Comparison of ENCODE assay signal across 10 cellular contexts in genomic region chr7:116230191-116231005, GRCh38. TPM values are rescaled to one million over a fixed set of nuclear protein-coding genes. Genes with fewer than 3 reads are reported as not detected.
DNase-seq lines count a peak whose midpoint lies in the region; ATAC-seq and TF ChIP-seq lines count a peak whose summit lies in the region.
"Had no signal": no experiment of that assay in that cellular context is flagged by ENCODE, and none has a peak within 500 bp of the region (broad histone marks: within the 10 kb centered on the region; RNA-seq: fewer than 3 reads in every experiment).

No MANE protein-coding gene starts in this region.

- H3K36me3 Mint-ChIP-seq in CD4-positive, alpha-beta memory T cell = peaks cover 0 to 12% of the 10 kb centered on the region in 2 donors
- H3K36me3 Mint-ChIP-seq in endodermal cell (ENCODE audit: low read depth) = no peaks in the 10 kb centered on the region

- no peaks in the 10 kb centered on the region for H3K36me3 ChIP-seq in CD4-positive, alpha-beta memory T cell (ENCODE audit: insufficient read depth, low read length)
- H3K36me3 ChIP-seq in IMR-90 (ENCODE audit: control insufficient read depth, insufficient read depth, low read length) (no peaks in the 10 kb centered on the region), endodermal cell (ENCODE audit: control insufficient read depth, insufficient read depth, low read length) (no peaks in the 10 kb centered on the region), parathyroid adenoma (ENCODE audit: control insufficient read depth, insufficient read depth, low read length) (no peaks in the 10 kb centered on the region), ovary (no peaks in the 10 kb centered on the region)

- H3K23ac ChIP-seq in IMR-90 (ENCODE audit: low read depth, low read length) = peak overlapping the region; percentile 61; the same call in 1 of the 2 replicates

- H2BK15ac ChIP-seq in IMR-90 (ENCODE audit: low read depth, low read length) = peak overlapping the region; percentile 77; the same call in 1 of the 3 replicates

- peak overlapping the region; percentile 87 for H4K5ac ChIP-seq in IMR-90 (ENCODE audit: low read depth, low read length)

- POLR2A ChIA-PET in CD4-positive, alpha-beta memory T cell (lab: Charles Lee; ENCODE audit: partially characterized antibody) = interaction anchor here (1.0 to 6.0 kb wide), 3 partner anchors 13 to 50 kb away, joined by 3 to 96 read pairs (median 25); partner anchors contain the start of gene TES
- POLR2A ChIA-PET in IMR-90 (lab: Charles Lee; ENCODE audit: unreplicated experiment) = no interaction called here

- TF ChIP-seq RAD21 in IMR-90 (IDR thresholded peaks at IDR 0.05; ENCODE audit: low read length) = no peak

- H2BK20ac ChIP-seq in IMR-90 (ENCODE audit: low read depth, low read length) = peak overlapping the region; percentile 65

- DNase-seq in CD4-positive, alpha-beta memory T cell = no peak
- DNase-seq in IMR-90 (no peak), endodermal cell (peak; percentile 49), ovary (no peak), anterior cingulate cortex (lab: John Stamatoyannopoulos, UW) (no peak), GM13977 (ENCODE audit: low spot score) (no peak)
- no peak for DNase-seq in activated CD8-positive, alpha-beta memory T cell treated with anti-CD3 and anti-CD28 coated beads for 24 hours
- DNase-seq: NCI-H1092 treated with DMSO at 0.1 percent for 48 hours, T1000 had no signal

- H2AFZ ChIP-seq in IMR-90 (replicated peaks; ENCODE audit: low read length, poor library complexity) (no peak overlapping the region), parathyroid adenoma (peak overlapping the region; percentile 37)

- no peak overlapping the region for H3K56ac ChIP-seq in IMR-90 (ENCODE audit: extremely low read depth, insufficient read depth, low read length)

- no peak overlapping the region for H3K27ac ChIP-seq in CD4-positive, alpha-beta memory T cell (ENCODE audit: low read depth, low read length)
- H3K27ac ChIP-seq in IMR-90 (ENCODE audit: insufficient read depth, low read length) (peak overlapping the region; percentile 58; the same call in 1 of the 2 replicates), endodermal cell (ENCODE audit: low read depth, low read length) (no peak overlapping the region), parathyroid adenoma (peak overlapping the region; percentile 61), ovary (peak overlapping the region in 1 of 2 donors; percentile 57)

- TF ChIP-seq POLR2A in IMR-90 (IDR thresholded peaks at IDR 0.05; ENCODE audit: low read depth, low read length) (no peak), ovary (IDR thresholded peaks at IDR 0.05) (no peak)

- H2AK9ac ChIP-seq in IMR-90 (replicated peaks; ENCODE audit: low read depth, low read length, poor library complexity) = no peak overlapping the region

- H3K4me3 ChIP-seq in CD4-positive, alpha-beta memory T cell (ENCODE audit: low read length in 2 of 2) = no peak overlapping the region
- H3K4me3 ChIP-seq in IMR-90 (ENCODE audit: insufficient read depth, low read depth, low read length) (no peak overlapping the region), endodermal cell (ENCODE audit: low read length) (no peak overlapping the region), parathyroid adenoma (ENCODE audit: low read depth, low read length) (no peak overlapping the region), ovary (no peak overlapping the region)

- peak overlapping the region in 7 of 8 donors; percentile 5 to 74 (median 52) for H3K4me3 Mint-ChIP-seq in CD4-positive, alpha-beta memory T cell
- no peak overlapping the region for H3K4me3 Mint-ChIP-seq in endodermal cell

- H3K9ac ChIP-seq in IMR-90 (ENCODE audit: low read depth, low read length) (peak overlapping the region; percentile 44), endodermal cell (ENCODE audit: extremely low read depth, low read length, poor library complexity, severe bottlenecking) (no peak overlapping the region), parathyroid adenoma (no peak overlapping the region)

- intact Hi-C loops in CD4-positive, alpha-beta memory T cell (cut with micrococcal nuclease) = loop anchor here (1.0 kb wide), 1 partner anchor 19 kb away; no protein-coding TSS in a partner anchor
- intact Hi-C loops in IMR-90 (cut with micrococcal nuclease) = loop anchor here (5.0 kb wide), 1 partner anchor 1022 kb away; no protein-coding TSS in a partner anchor
- intact Hi-C loops in ovary (cut with DNase I) = loop anchor here in 1 of 4 donors (10.0 kb wide), 1 partner anchor 56 kb away; no protein-coding TSS in a partner anchor

- H3K27me3 ChIP-seq in CD4-positive, alpha-beta memory T cell (ENCODE audit: insufficient read depth, low read length) = no peaks in the 10 kb centered on the region
- no peaks in the 10 kb centered on the region for H3K27me3 ChIP-seq in IMR-90 (ENCODE audit: control insufficient read depth, insufficient read depth, low read length)
- H3K27me3 ChIP-seq in endodermal cell (ENCODE audit: control insufficient read depth, insufficient read depth, low read length, poor library complexity, severe bottlenecking) = peaks cover 26% of the 10 kb centered on the region
- no peaks in the 10 kb centered on the region for H3K27me3 ChIP-seq in parathyroid adenoma (ENCODE audit: control insufficient read depth, insufficient read depth, low read length)
- no peaks in the 10 kb centered on the region for H3K27me3 ChIP-seq in ovary

- peak overlapping the region; percentile 72 for H3K18ac ChIP-seq in IMR-90 (ENCODE audit: low read depth, low read length)

- dilution Hi-C loops in IMR-90 (cut with HindIII; ENCODE audit: low sequenced_read_pairs, unreplicated experiment) = no loop called here

- H3K27me3 Mint-ChIP-seq in CD4-positive, alpha-beta memory T cell = no peaks in the 10 kb centered on the region
- H3K27me3 Mint-ChIP-seq in endodermal cell (ENCODE audit: insufficient read depth) = peaks cover 6% of the 10 kb centered on the region

- H3K4ac ChIP-seq in IMR-90 (ENCODE audit: low read depth, low read length) = peak overlapping the region; percentile 74

- peak overlapping the region; percentile 43 to 90 (median 79) for H3K27ac Mint-ChIP-seq in CD4-positive, alpha-beta memory T cell
- no peak overlapping the region for H3K27ac Mint-ChIP-seq in endodermal cell

- in situ Hi-C loops in IMR-90 (cut with MboI; ENCODE audit: low sequenced_read_pairs) = no loop called here
- in situ Hi-C loops in GM13977 (cut with MboI; ENCODE audit: low pct_unique_long_range_greater_than_20kb, low sequenced_read_pairs, unreplicated experiment) = loop anchor here (25.0 kb wide), 1 partner anchor 93 kb away; no protein-coding TSS in a partner anchor

- H3K14ac ChIP-seq in IMR-90 (replicated peaks; ENCODE audit: low read depth, low read length) = peak overlapping the region; percentile 91

- no peaks in the 10 kb centered on the region for H3K9me3 Mint-ChIP-seq in CD4-positive, alpha-beta memory T cell
- no peaks in the 10 kb centered on the region for H3K9me3 Mint-ChIP-seq in endodermal cell

- peak overlapping the region; percentile 67 for H2BK120ac ChIP-seq in IMR-90 (ENCODE audit: low read depth, low read length)

- CTCF ChIA-PET in CD4-positive, alpha-beta memory T cell (lab: Charles Lee; ENCODE audit: partially characterized antibody) = interaction anchor here (0.6 to 9.1 kb wide), 9 partner anchors 8 to 92 kb away, joined by 3 to 409 read pairs (median 4); partner anchors contain the start of gene TES
- CTCF ChIA-PET in IMR-90 (lab: Yijun Ruan, JAX) = interaction anchor here (0.7 to 4.2 kb wide), 4 partner anchors 28 to 379 kb away, joined by 3 to 28 read pairs (median 3); no protein-coding TSS in a partner anchor

- H3K4me1 Mint-ChIP-seq in CD4-positive, alpha-beta memory T cell = peaks cover 69 to 93% (median 75%) of the 10 kb centered on the region in 4 donors
- H3K4me1 Mint-ChIP-seq in endodermal cell = peaks cover 18% of the 10 kb centered on the region

- H3K4me1 ChIP-seq in CD4-positive, alpha-beta memory T cell (ENCODE audit: insufficient read depth, low read length) = peaks cover 92% of the 10 kb centered on the region
- H3K4me1 ChIP-seq in IMR-90 (ENCODE audit: control insufficient read depth, insufficient read depth, low read length) = peaks cover 29% of the 10 kb centered on the region
- H3K4me1 ChIP-seq in endodermal cell (ENCODE audit: control insufficient read depth, insufficient read depth, low read length) = peaks cover 2% of the 10 kb centered on the region
- H3K4me1 ChIP-seq in parathyroid adenoma = peaks cover 29% of the 10 kb centered on the region
- H3K4me1 ChIP-seq in ovary (ENCODE audit: insufficient read depth) = peaks cover 7% of the 10 kb centered on the region

- H4K20me1 ChIP-seq in IMR-90 (ENCODE audit: insufficient read depth, low read length) = no peaks in the 10 kb centered on the region

- no peak for TF ChIP-seq EP300 in ovary (IDR thresholded peaks at IDR 0.05)

- ATAC-seq in IMR-90 (ENCODE audit: low read depth) = no peak

- TF ChIP-seq CTCF in IMR-90 (conservative IDR thresholded peaks at IDR 0.05; ENCODE audit: low read depth, low read length) (no peak), endodermal cell (conservative IDR thresholded peaks at IDR 0.05) (no peak), parathyroid adenoma (IDR thresholded peaks at IDR 0.05) (no peak), ovary (IDR thresholded peaks at IDR 0.05) (no peak), GM13977 (IDR thresholded peaks at IDR 0.05; ENCODE audit: extremely low read depth, insufficient read depth, missing control alignments) (no peak)

- peak overlapping the region; percentile 14 for H3K4me2 ChIP-seq in IMR-90 (ENCODE audit: low read depth, low read length)
- H3K4me2 ChIP-seq in parathyroid adenoma (ENCODE audit: low read length) = no peak overlapping the region

- 100% methylated on average over 1 of the region's 4 CpGs; no CpG with 5 or more reads in 1 of the 2 experiments for WGBS in IMR-90 (ENCODE audit: extremely low coverage in 2 of 2, insufficient read length in 1 of 2), 2 experiments
- WGBS in endodermal cell (ENCODE audit: insufficient coverage in 1 of 2, insufficient read length in 1 of 2), 2 experiments = 85 to 90% methylated on average over 2 to 3 of the region's 4 CpGs
- WGBS in ovary, 3 donors = 59 to 76% (median 71%) methylated on average over 4 of the region's 4 CpGs

- BruUV-seq in IMR-90 (replicated peaks; lab: Mats Ljungman, UMichigan) = no TSS peak

- H2AK5ac ChIP-seq in IMR-90 (ENCODE audit: low read depth, low read length) = peak overlapping the region; percentile 76

- H3K79me2 ChIP-seq in parathyroid adenoma = peaks cover 5% of the 10 kb centered on the region

- peaks cover 13 to 43% of the 10 kb centered on the region in 2 experiments for H3K79me1 ChIP-seq in IMR-90 (ENCODE audit: low read depth in 1 of 2, low read length in 2 of 2)

- H3K9me1 ChIP-seq in IMR-90 (ENCODE audit: insufficient read depth, low read length) = peaks cover 9% of the 10 kb centered on the region

- peak overlapping the region; percentile 25 for H2BK5ac ChIP-seq in IMR-90 (ENCODE audit: low read depth, low read length, poor library complexity, severe bottlenecking)

- no peaks in the 10 kb centered on the region for H3K9me3 ChIP-seq in CD4-positive, alpha-beta memory T cell (ENCODE audit: control insufficient read depth in 1 of 2, low read length in 2 of 2)
- H3K9me3 ChIP-seq in IMR-90 (ENCODE audit: control insufficient read depth, insufficient read depth, low read length) = no peaks in the 10 kb centered on the region
- H3K9me3 ChIP-seq in endodermal cell (ENCODE audit: control insufficient read depth, low read length) = no peaks in the 10 kb centered on the region
- no peaks in the 10 kb centered on the region for H3K9me3 ChIP-seq in parathyroid adenoma (ENCODE audit: control insufficient read depth, low read length)
- H3K9me3 ChIP-seq in ovary = no peaks in the 10 kb centered on the region

- peak overlapping the region; percentile 54 for H4K91ac ChIP-seq in IMR-90 (ENCODE audit: insufficient read depth, low read depth, low read length)

- peak overlapping the region; percentile 15 to 47; a peak in 2 of 4 replicates for H4K8ac ChIP-seq in IMR-90 (ENCODE audit: low read depth in 2 of 2, low read length in 2 of 2)

RNA-seq across cellular contexts. Expression of gene TES, which starts 20.1 kb away (rescaled TPM):
- total RNA-seq in CD4-positive, alpha-beta memory T cell = 100 to 1,000 TPM; 109 to 125 TPM
- 100 to 1,000 TPM; 183 to 248 TPM for polyA plus RNA-seq in CD4-positive, alpha-beta memory T cell
- total RNA-seq in IMR-90 (2012; rRNA removed) (83.3 and 91.9 TPM in 2 replicates), endodermal cell (10 to 100 TPM; 23.1 to 31.0 TPM), ovary (10 to 100 TPM in 4 of 7 donors, 1 to 10 TPM in 3; 6.0 to 52.3 (median 11.0) TPM)
- polyA plus RNA-seq in IMR-90 (2012; rRNA removed) (49.7 and 54.0 TPM in 2 replicates), ovary (10 to 100 TPM; 11.1 to 65.0 TPM)
- polyA plus RNA-seq in IMR-90 (2012; cell fraction: cytosol; rRNA removed) = 20.3 and 32.9 TPM in 2 replicates
- polyA plus RNA-seq in IMR-90 (2012; cell fraction: nucleus; rRNA removed; ENCODE audit: low replicate concordance) = 17.8 and 73.1 TPM in 2 replicates
- 12.5 TPM for polyA plus RNA-seq in endodermal cell (2013, experiment 1 of 2)
- 12.4 TPM for polyA plus RNA-seq in endodermal cell (2013, experiment 2 of 2)

Comparison
In these comparisons a context has a peak if more than half of its experiments do, and no peak if none do; other contexts are left out.
1. H3K27ac ChIP-seq: peak in IMR-90 (single experiment) and parathyroid adenoma (single experiment); none in CD4-positive, alpha-beta memory T cell (single experiment) and endodermal cell (single experiment).